In genomic region chr16:28491080-28491969, GRCh38 we compare ENCODE assay signal across 9 cellular contexts. TPM values are rescaled to one million over a fixed set of nuclear protein-coding genes. Genes with fewer than 3 reads are reported as not detected.
A peak's percentile ranks its signal among the peaks of the same experiment; 100 is the strongest.
DNase-seq lines count a peak whose midpoint lies in the region; ATAC-seq and TF ChIP-seq lines count a peak whose summit lies in the region.
"Had no signal": no experiment of that assay in that cellular context is flagged by ENCODE, and none has a peak within 500 bp of the region (broad histone marks: within the 10 kb centered on the region; RNA-seq: fewer than 3 reads in every experiment).

No MANE protein-coding gene starts in this region.

- peak overlapping the region; percentile 94 for H3K4me2 ChIP-seq in mammary epithelial cell (ENCODE audit: insufficient read depth, low read depth, low read length)

- H3K27ac ChIP-seq in mammary epithelial cell (ENCODE audit: insufficient read depth, low read depth, low read length): peak overlapping the region; percentile 95

- peak overlapping the region; percentile 98 for H3K4me3 Mint-ChIP-seq in stimulated activated memory B cell treated with anti-CD40 and anti-IgM and Interleukin-4, amounts not matched to agents 10 μg/mL and 1 μg/mL and 100 μg/mL, for 72 hours

- TF ChIP-seq CTCF in mammary epithelial cell (conservative IDR thresholded peaks at IDR 0.05 in 1 of 2, IDR thresholded peaks at IDR 0.05 in 1 of 2; ENCODE audit: extremely low read depth in 1 of 2, insufficient read depth in 1 of 2, low read depth in 1 of 2, low read length in 2 of 2): peak in 1 of 2 donors; percentile 42

- DNase-seq in NCI-H1092 treated with DMSO at 0.1 percent for 48 hours (lab: John Stamatoyannopoulos, UW) (peak; percentile 12), NCI-H1092 (lab: John Stamatoyannopoulos, UW) (no peak), OCI-M1 (lab: John Stamatoyannopoulos, UW) (peak; percentile 58), mammary epithelial cell (peak; percentile 61), kidney tubule cell (ENCODE audit: low spot score) (peak; percentile 18), NCI-H1694 (lab: John Stamatoyannopoulos, UW) (no peak)

- H3K36me3 Mint-ChIP-seq in stimulated activated memory B cell treated with anti-CD40 and anti-IgM and Interleukin-4, amounts not matched to agents 10 μg/mL and 1 μg/mL and 100 μg/mL, for 72 hours: peaks cover 29% of the 10 kb centered on the region

- no peaks in the 10 kb centered on the region for H4K20me1 ChIP-seq in mammary epithelial cell (ENCODE audit: insufficient read depth, low read length)

- intact Hi-C loops in mammary epithelial cell (cut with micrococcal nuclease): loop anchor here (5.0 to 10.0 kb wide), 2 partner anchors 46 to 113 kb away; partner anchors contain the start of gene NUPR1

- peak overlapping the region; percentile 100 for H3K27ac Mint-ChIP-seq in stimulated activated memory B cell treated with anti-CD40 and anti-IgM and Interleukin-4, amounts not matched to agents 10 μg/mL and 1 μg/mL and 100 μg/mL, for 72 hours

- H3K79me2 ChIP-seq in mammary epithelial cell (ENCODE audit: insufficient read depth, low read length): peaks cover 7% of the 10 kb centered on the region

- peak; percentile 3 for ATAC-seq in HG02588 (IDR thresholded peaks at IDR 0.05; ENCODE audit: unreplicated experiment)
- ATAC-seq in stimulated activated memory B cell treated with anti-CD40 and anti-IgM and Interleukin-4, amounts not matched to agents 10 μg/mL and 1 μg/mL and 100 μg/mL, for 72 hours: no peak

- H3K36me3 ChIP-seq in mammary epithelial cell (ENCODE audit: insufficient read depth, low read length): peaks cover 3% of the 10 kb centered on the region

- dilution Hi-C loops in mammary epithelial cell (cut with HindIII; ENCODE audit: low sequenced_read_pairs): no loop called here

- BruUV-seq in mammary epithelial cell (replicated peaks; lab: Mats Ljungman, UMichigan): TSS peak; percentile 30

- peak overlapping the region; percentile 66 to 78 (median 78) for H3K4me3 ChIP-seq in mammary epithelial cell (replicated peaks in 1 of 3; ENCODE audit: insufficient read depth in 1 of 3, low read depth in 2 of 3, low read length in 3 of 3)

- H2AFZ ChIP-seq in mammary epithelial cell (ENCODE audit: low read depth, low read length): peak overlapping the region; percentile 98

- H3K27me3 Mint-ChIP-seq in stimulated activated memory B cell treated with anti-CD40 and anti-IgM and Interleukin-4, amounts not matched to agents 10 μg/mL and 1 μg/mL and 100 μg/mL, for 72 hours: no peaks in the 10 kb centered on the region

- peaks cover 7% of the 10 kb centered on the region for H3K4me1 ChIP-seq in mammary epithelial cell (ENCODE audit: insufficient read depth, low read length)

- H3K4me1 Mint-ChIP-seq in stimulated activated memory B cell treated with anti-CD40 and anti-IgM and Interleukin-4, amounts not matched to agents 10 μg/mL and 1 μg/mL and 100 μg/mL, for 72 hours: peaks cover 54% of the 10 kb centered on the region

- H3K9me3 Mint-ChIP-seq in stimulated activated memory B cell treated with anti-CD40 and anti-IgM and Interleukin-4, amounts not matched to agents 10 μg/mL and 1 μg/mL and 100 μg/mL, for 72 hours: no peaks in the 10 kb centered on the region

- in situ Hi-C loops in mammary epithelial cell (cut with MboI; ENCODE audit: low sequenced_read_pairs in 2 of 2): loop anchor here in 1 of 2 donors (10.0 kb wide), 1 partner anchor 53 kb away; no protein-coding TSS in a partner anchor

- no peaks in the 10 kb centered on the region for H3K9me3 ChIP-seq in mammary epithelial cell (replicated peaks; ENCODE audit: insufficient read depth, low read length)

- WGBS in mammary epithelial cell (ENCODE audit: low coverage, missing lambda C conversion rate): 0% methylated on average over 14 of the region's 46 CpGs

- CTCF ChIA-PET in mammary epithelial cell (lab: Charles Lee; ENCODE audit: low non-redundant PET): no interaction called here

- peak overlapping the region; percentile 65 for H3K9ac ChIP-seq in mammary epithelial cell (ENCODE audit: insufficient read depth, low read length)

- no peaks in the 10 kb centered on the region for H3K27me3 ChIP-seq in mammary epithelial cell (ENCODE audit: insufficient read depth, low read length)

RNA-seq across cellular contexts. Expression of gene CLN3, which starts 0.5 kb away (rescaled TPM):
- total RNA-seq in mammary epithelial cell: 10 to 100 TPM; 14.2 to 23.2 TPM
- 23.5 TPM for polyA plus RNA-seq in mammary epithelial cell
- 5.9 TPM for polyA minus RNA-seq in mammary epithelial cell

RNA-seq across cellular contexts. Expression of gene APOBR, which starts 3.1 kb away (rescaled TPM):
- total RNA-seq in mammary epithelial cell: under 1 TPM; under 0.01 to 0.09 TPM
- 0.02 TPM for polyA plus RNA-seq in mammary epithelial cell
- polyA minus RNA-seq in mammary epithelial cell: not detected

RNA-seq across cellular contexts. Expression of gene IL27, which starts 15.3 kb away (rescaled TPM):
- total RNA-seq in mammary epithelial cell: not detected
- polyA plus RNA-seq in mammary epithelial cell: not detected
- not detected for polyA minus RNA-seq in mammary epithelial cell
- total RNA-seq: Daoy had no signal

RNA-seq across cellular contexts. Expression of gene NPIPB7, which starts 19.2 kb away (rescaled TPM):
- total RNA-seq in mammary epithelial cell: not detected
- polyA plus RNA-seq in mammary epithelial cell: not detected
- polyA minus RNA-seq in mammary epithelial cell: not detected
- total RNA-seq: Daoy had no signal

RNA-seq across cellular contexts. Expression of gene NUPR1, which starts 47.4 kb away (rescaled TPM):
- 100 to 1,000 TPM in 1 of 2 donors, 10 to 100 TPM in 1; 55.0 to 160 TPM for total RNA-seq in mammary epithelial cell
- polyA plus RNA-seq in mammary epithelial cell: 56.1 TPM
- 17.4 TPM for polyA minus RNA-seq in mammary epithelial cell

Comparison
In these comparisons a context has a peak if more than half of its experiments do, and no peak if none do; other contexts are left out.
1. DNase-seq: peak in NCI-H1092 treated with DMSO at 0.1 percent for 48 hours (single experiment), OCI-M1 (single experiment), mammary epithelial cell (single experiment) and kidney tubule cell (single experiment); none in NCI-H1092 (single experiment) and NCI-H1694 (single experiment).